In the genomic region with DNA sequence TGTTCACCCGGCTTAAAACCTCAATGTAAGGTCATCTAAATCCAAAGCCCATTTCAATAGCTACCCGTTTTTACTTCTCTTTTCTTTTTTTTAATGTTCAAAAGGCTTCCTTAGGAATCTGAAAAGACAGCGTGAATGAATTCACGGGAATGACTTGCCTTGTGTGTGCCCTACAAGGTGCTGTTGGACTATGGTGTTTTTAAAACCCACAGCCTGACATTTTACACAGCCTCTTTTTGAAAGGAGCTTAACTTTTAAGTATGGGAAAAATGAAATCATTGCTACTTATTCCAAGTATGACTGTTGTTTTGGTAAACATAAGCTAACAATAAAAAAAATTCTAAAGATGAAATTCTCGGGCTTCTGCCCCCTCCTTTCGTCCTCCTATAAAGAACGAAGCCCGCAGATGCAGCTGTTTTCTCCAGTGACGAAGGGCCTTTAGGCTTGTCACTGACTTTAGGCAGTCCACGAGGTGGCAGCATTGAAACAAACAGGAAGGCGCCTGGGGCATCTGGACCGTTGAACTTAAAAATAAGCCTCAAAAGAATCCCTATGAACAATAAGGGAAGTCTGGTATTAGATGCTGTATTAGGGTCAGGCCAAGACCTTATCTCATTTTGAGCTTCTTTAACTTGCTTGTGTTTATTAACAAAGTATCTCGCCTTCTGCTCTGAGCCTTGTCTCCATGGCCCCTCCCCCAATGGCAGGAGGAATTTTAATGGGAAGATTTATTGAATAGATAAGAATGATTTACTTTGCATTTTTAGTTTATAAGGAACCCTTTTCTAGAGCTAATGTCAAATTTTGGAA, we compare ENCODE assay signal across 8 cellular contexts.
DNase-seq lines count a peak whose midpoint lies in the region; ATAC-seq and TF ChIP-seq lines count a peak whose summit lies in the region.

No MANE protein-coding gene starts in this region.

- H3K9ac ChIP-seq in mammary epithelial cell (ENCODE audit: insufficient read depth, low read length): no peak overlapping the region

- CTCF ChIA-PET in mammary epithelial cell (lab: Charles Lee; ENCODE audit: low non-redundant PET): no interaction called here

- no peaks in the 10 kb centered on the region for H3K27me3 ChIP-seq in mammary epithelial cell (ENCODE audit: insufficient read depth, low read length)

- ATAC-seq in HG02763 (IDR thresholded peaks at IDR 0.05; ENCODE audit: unreplicated experiment): peak; percentile 82

- peaks cover 33% of the 10 kb centered on the region for H3K36me3 ChIP-seq in mammary epithelial cell (ENCODE audit: insufficient read depth, low read length)

- intact Hi-C loops in mammary epithelial cell (cut with micrococcal nuclease): loop anchor here (5.0 kb wide), 1 partner anchor 99 kb away; no protein-coding TSS in a partner anchor

- H3K27ac ChIP-seq in mammary epithelial cell (ENCODE audit: insufficient read depth, low read depth, low read length): peak overlapping the region; percentile 23

- no peak overlapping the region for H3K4me2 ChIP-seq in mammary epithelial cell (ENCODE audit: insufficient read depth, low read depth, low read length)

- H4K20me1 ChIP-seq in mammary epithelial cell (ENCODE audit: insufficient read depth, low read length): no peaks in the 10 kb centered on the region

- H3K4me1 ChIP-seq in mammary epithelial cell (ENCODE audit: insufficient read depth, low read length): peaks cover 13% of the 10 kb centered on the region

- H3K9me3 ChIP-seq in mammary epithelial cell (replicated peaks; ENCODE audit: insufficient read depth, low read length): no peaks in the 10 kb centered on the region

- peak; percentile 36 for DNase-seq in NCI-H2029 (lab: John Stamatoyannopoulos, UW)
- peak; percentile 66 for DNase-seq in mammary epithelial cell
- peak; percentile 85 for DNase-seq in islet precursor cell
- peak; percentile 57 to 69 for DNase-seq in stimulated activated CD4-positive, alpha-beta T cell treated with anti-CD3 and anti-CD28 coated beads, Interleukin-15, amount 100 ng/mL, for 48 hours (ENCODE audit: low read depth in 2 of 2)
- no peak for DNase-seq in NK-92 (lab: John Stamatoyannopoulos, UW; ENCODE audit: unreplicated experiment)

- dilution Hi-C loops in mammary epithelial cell (cut with HindIII; ENCODE audit: low sequenced_read_pairs): loop anchor here (10.0 kb wide), 1 partner anchor 52 kb away; no protein-coding TSS in a partner anchor

- BruUV-seq in mammary epithelial cell (replicated peaks; lab: Mats Ljungman, UMichigan): no TSS peak

- no peaks in the 10 kb centered on the region for H3K79me2 ChIP-seq in mammary epithelial cell (ENCODE audit: insufficient read depth, low read length)

- TF ChIP-seq CTCF in GM12874 (IDR thresholded peaks at IDR 0.05; ENCODE audit: insufficient read depth, low read depth, low read length): peak; percentile 56
- peak; percentile 74 for TF ChIP-seq CTCF in WI38 (IDR thresholded peaks at IDR 0.05; ENCODE audit: low read depth, low read length)
- peak; percentile 69 to 73 for TF ChIP-seq CTCF in mammary epithelial cell (conservative IDR thresholded peaks at IDR 0.05 in 1 of 2, IDR thresholded peaks at IDR 0.05 in 1 of 2; ENCODE audit: extremely low read depth in 1 of 2, insufficient read depth in 1 of 2, low read depth in 1 of 2, low read length in 2 of 2)

- in situ Hi-C loops in mammary epithelial cell (cut with MboI; ENCODE audit: low sequenced_read_pairs in 2 of 2): no loop called here

- H3K4me3 ChIP-seq in WI38 (ENCODE audit: low read depth, low read length): no peak overlapping the region
- H3K4me3 ChIP-seq in mammary epithelial cell (replicated peaks in 1 of 3; ENCODE audit: insufficient read depth in 1 of 3, low read depth in 2 of 3, low read length in 3 of 3): no peak overlapping the region

- no peak overlapping the region for H2AFZ ChIP-seq in mammary epithelial cell (ENCODE audit: low read depth, low read length)

- WGBS in mammary epithelial cell (ENCODE audit: low coverage, missing lambda C conversion rate): 59% methylated on average over 13 of the region's 13 CpGs
